In the genomic region with DNA sequence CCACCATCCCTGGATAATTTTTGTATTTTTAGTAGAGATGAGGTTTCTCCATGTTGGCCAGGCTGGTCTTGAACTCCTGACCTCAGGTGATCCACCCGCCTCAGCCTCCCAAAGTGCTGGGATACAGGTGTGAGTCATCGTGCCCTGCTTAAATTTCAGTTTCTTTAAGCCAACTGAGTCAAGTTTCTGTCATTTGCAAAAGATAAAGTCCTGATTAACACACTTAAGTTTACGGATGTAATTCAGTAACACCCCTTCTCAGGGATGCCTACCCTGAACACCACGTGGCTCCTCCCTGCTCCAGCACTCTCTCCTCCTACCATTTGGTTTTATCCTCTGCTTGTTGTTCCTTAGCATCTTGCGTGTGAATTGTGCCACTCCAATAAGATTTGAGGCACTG, we compare ENCODE assay signal across 1 cellular context.
TF ChIP-seq lines count a peak whose summit lies in the region.

No MANE protein-coding gene starts in this region.

TF ChIP-seq in HEK293, 187 proteins besides CTCF, POLR2A, EP300 and RAD21:
- TF ChIP-seq, protein P1, sequence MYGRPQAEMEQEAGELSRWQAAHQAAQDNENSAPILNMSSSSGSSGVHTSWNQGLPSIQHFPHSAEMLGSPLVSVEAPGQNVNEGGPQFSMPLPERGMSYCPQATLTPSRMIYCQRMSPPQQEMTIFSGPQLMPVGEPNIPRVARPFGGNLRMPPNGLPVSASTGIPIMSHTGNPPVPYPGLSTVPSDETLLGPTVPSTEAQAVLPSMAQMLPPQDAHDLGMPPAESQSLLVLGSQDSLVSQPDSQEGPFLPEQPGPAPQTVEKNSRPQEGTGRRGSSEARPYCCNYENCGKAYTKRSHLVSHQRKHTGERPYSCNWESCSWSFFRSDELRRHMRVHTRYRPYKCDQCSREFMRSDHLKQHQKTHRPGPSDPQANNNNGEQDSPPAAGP (tag by site-specific recombination; IDR thresholded peaks at IDR 0.05), result 0 out of 2 replicates have a peak, but pooled peaks have one; percentile 34
- TF ChIP-seq PRDM10 (tag by site-specific recombination; IDR thresholded peaks at IDR 0.05), result peak; percentile 30; the same call in 1 of the 2 replicates
